22 cellular contexts compared by ENCODE assay signal in the genomic region with DNA sequence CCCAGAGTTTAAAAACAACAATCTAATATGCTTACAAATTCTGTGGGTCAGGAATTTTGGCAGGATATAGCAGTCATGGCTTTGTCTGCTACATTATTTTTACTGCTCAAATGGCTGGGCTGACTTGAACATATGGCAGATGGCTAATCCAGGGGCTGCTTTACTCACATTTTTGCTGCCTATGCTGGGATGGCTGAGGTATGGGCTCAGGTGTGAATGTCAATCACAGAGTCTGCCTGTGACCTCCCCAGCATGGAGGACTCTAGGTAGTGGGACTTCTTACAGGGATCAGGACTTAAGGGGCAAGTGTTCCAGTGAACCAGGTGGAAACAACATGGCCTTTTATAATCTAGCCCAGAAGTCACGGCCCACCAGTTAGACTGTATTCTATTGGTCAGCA. TPM values are rescaled to one million over a fixed set of nuclear protein-coding genes. Genes with fewer than 3 reads are reported as not detected.
DNase-seq lines count a peak whose midpoint lies in the region; ATAC-seq, FAIRE-seq and TF ChIP-seq lines count a peak whose summit lies in the region.
"Had no signal": no experiment of that assay in that cellular context is flagged by ENCODE, and none has a peak within 500 bp of the region (broad histone marks: within the 10 kb centered on the region; RNA-seq: fewer than 3 reads in every experiment).

No MANE protein-coding gene starts in this region.

- ATAC-seq in GM19463 (IDR thresholded peaks at IDR 0.05; ENCODE audit: unreplicated experiment) = no peak

- H3K27me3 ChIP-seq in SJCRH30 = no peaks in the 10 kb centered on the region
- H3K27me3 ChIP-seq: BE2C had no signal

- no peaks in the 10 kb centered on the region for H3K36me3 Mint-ChIP-seq in nephron (ENCODE audit: low read depth)
- H3K36me3 Mint-ChIP-seq: CD8-positive, alpha-beta memory T cell had no signal

- no peaks in the 10 kb centered on the region for H3K27me3 Mint-ChIP-seq in nephron (ENCODE audit: low read depth)

- intact Hi-C loops in cardiac septum (cut with DNase I) = no loop called here

- FAIRE-seq in D721Med (lab: Jason Lieb, UNC) = no peak
- FAIRE-seq: A204.1, GM12892, GM18507 had no signal

- no peak overlapping the region for H3K27ac ChIP-seq in SJCRH30
- H3K27ac ChIP-seq: HL-60 had no signal

- H3K4me1 Mint-ChIP-seq in nephron = no peaks in the 10 kb centered on the region

- H3K9me3 ChIP-seq in SJCRH30 (replicated peaks) = peaks cover 10% of the 10 kb centered on the region
- H3K9me3 ChIP-seq: BE2C had no signal

- DNase-seq in D721Med (ENCODE audit: insufficient read length, low spot score) = peak; percentile 36
- DNase-seq in NCI-H524 treated with DMSO at 0.1 percent for 48 hours (lab: John Stamatoyannopoulos, UW) = peak; percentile 68
- peak; percentile 62 to 77 for DNase-seq in SJCRH30
- no peak for DNase-seq in stimulated activated CD4-positive, alpha-beta T cell treated with anti-CD3 and anti-CD28 coated beads, Interleukin-12 subunit alpha, Interleukin-12 subunit beta, amount 100 ng/mL, for 4 hours
- DNase-seq in cardiac septum (ENCODE audit: low spot score) = no peak
- DNase-seq in activated effector memory CD4-positive, alpha-beta T cell treated with Interleukin-2 at 50 U/mL for 16 hours = no peak
- DNase-seq: ACHN; BE2C; C1 segment of cervical spinal cord; CD4-positive, CD25-positive, alpha-beta regulatory T cell; CD8-positive, alpha-beta memory T cell; COR-L47; DMS53; DND-41; EL had no signal

- H3K9me3 Mint-ChIP-seq in nephron = peaks cover 6% of the 10 kb centered on the region

- H3K4me3 Mint-ChIP-seq in nephron = no peak overlapping the region
- H3K4me3 Mint-ChIP-seq: CD4-positive, CD25-positive, alpha-beta regulatory T cell; CD8-positive, alpha-beta memory T cell had no signal

- no peak for TF ChIP-seq CTCF in D721Med (IDR thresholded peaks at IDR 0.05; ENCODE audit: insufficient read depth, missing control alignments)
- no peak for TF ChIP-seq CTCF in nephron (IDR thresholded peaks at IDR 0.05; ENCODE audit: unreplicated experiment in 3 of 3)

- H3K4me3 ChIP-seq in SJCRH30 = no peak overlapping the region
- H3K4me3 ChIP-seq: HAP-1 had no signal

- no peaks in the 10 kb centered on the region for H3K36me3 ChIP-seq in SJCRH30
- H3K36me3 ChIP-seq: BE2C, HAP-1 had no signal

- peak overlapping the region in 2 of 3 experiments; percentile 27 to 62 for H3K27ac Mint-ChIP-seq in nephron
- H3K27ac Mint-ChIP-seq: CD8-positive, alpha-beta memory T cell had no signal

- peaks cover 10% of the 10 kb centered on the region for H3K4me1 ChIP-seq in SJCRH30
- H3K4me1 ChIP-seq: BE2C, HAP-1 had no signal

RNA-seq across cellular contexts. Expression of a gene that starts 4.4 kb away (rescaled TPM):
- 61.8 and 73.5 TPM in 2 replicates for total RNA-seq in SJCRH30 (2014; rRNA removed; shearing (Covaris generic))
- 137 TPM for total RNA-seq in cardiac septum
- total RNA-seq: CD4-positive, CD25-positive, alpha-beta regulatory T cell had no signal

Comparison
In these comparisons a context has a peak if more than half of its experiments do, and no peak if none do; other contexts are left out.
1. DNase-seq: peak in D721Med (single experiment), NCI-H524 treated with DMSO at 0.1 percent for 48 hours (single experiment) and SJCRH30 (2 of 2); none in stimulated activated CD4-positive, alpha-beta T cell treated with anti-CD3 and anti-CD28 coated beads, Interleukin-12 subunit alpha, Interleukin-12 subunit beta, amount 100 ng/mL, for 4 hours (single experiment), cardiac septum (single experiment) and activated effector memory CD4-positive, alpha-beta T cell treated with Interleukin-2 at 50 U/mL for 16 hours (single experiment).